8 cellular contexts compared by ENCODE assay signal in the genomic region with DNA sequence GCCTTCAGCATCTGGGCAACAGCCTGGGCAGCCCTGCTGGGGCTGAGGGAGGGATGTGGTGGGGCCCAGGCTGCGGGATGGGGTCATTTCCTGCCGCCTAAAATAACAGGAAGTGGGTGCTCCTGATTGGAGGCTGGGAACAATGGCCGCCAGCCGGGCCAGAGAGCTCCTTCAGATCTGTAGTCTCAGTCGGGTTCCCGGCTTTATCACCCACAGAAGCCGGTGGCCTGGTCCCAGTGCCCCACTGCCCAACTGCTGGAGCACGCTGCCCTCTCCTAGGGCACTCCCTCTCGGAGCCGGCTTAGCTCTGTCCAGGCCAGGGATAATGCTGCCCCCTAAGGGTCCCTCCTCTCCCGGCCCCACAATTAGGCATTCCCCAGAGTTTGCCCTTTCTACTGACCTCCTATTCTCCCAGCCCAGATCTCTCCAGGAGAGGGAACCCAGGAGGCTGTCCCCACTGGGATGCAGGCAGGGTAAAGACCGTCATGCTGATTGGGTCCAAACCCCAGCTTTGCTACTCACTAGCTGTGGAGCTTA. TPM values are rescaled to one million over a fixed set of nuclear protein-coding genes. Genes with fewer than 3 reads are reported as not detected.
DNase-seq lines count a peak whose midpoint lies in the region; ATAC-seq and TF ChIP-seq lines count a peak whose summit lies in the region.

No MANE protein-coding gene starts in this region.

- peak overlapping the region; percentile 70 for H2BK120ac ChIP-seq in trophoblast cell (ENCODE audit: insufficient read depth, low read length, poor library complexity)

- no peaks in the 10 kb centered on the region for H3K36me3 ChIP-seq in BJ (ENCODE audit: control insufficient read depth, insufficient read depth, low read length)
- peaks cover 15 to 21% of the 10 kb centered on the region in 2 experiments for H3K36me3 ChIP-seq in trophoblast cell (ENCODE audit: control insufficient read depth in 1 of 2, insufficient read depth in 2 of 2, low read length in 2 of 2)

- no peaks in the 10 kb centered on the region for H3K9me3 ChIP-seq in trophoblast cell (ENCODE audit: insufficient read depth, low read depth, low read length)

- peaks cover 18% of the 10 kb centered on the region for H3K79me1 ChIP-seq in trophoblast cell (ENCODE audit: low read length)

- H3K4me3 ChIP-seq in BJ (ENCODE audit: low read depth, low read length) (peak overlapping the region; percentile 43), trophoblast cell (ENCODE audit: low read depth, low read length) (no peak overlapping the region)

- H3K23ac ChIP-seq in trophoblast cell (ENCODE audit: low read length): no peak overlapping the region

- H4K91ac ChIP-seq in trophoblast cell (ENCODE audit: low read depth, low read length): peak overlapping the region; percentile 73

- H3K9ac ChIP-seq in trophoblast cell (ENCODE audit: low read length): peak overlapping the region; percentile 17

- DNase-seq in BJ (ENCODE audit: low read depth) (no peak), H4 (ENCODE audit: low spot score) (peak; percentile 75), SK-MEL-5 (ENCODE audit: low read depth, low spot score) (peak; percentile 60), cardiac septum (ENCODE audit: low spot score) (peak; percentile 84), trophoblast cell (no peak), HPDE6-E6E7 (ENCODE audit: extremely low spot score) (no peak)
- peak; percentile 77 for DNase-seq in activated naive CD8-positive, alpha-beta T cell treated with anti-CD3 and anti-CD28 coated beads, Interleukin-2, amount 10 ng/mL, durations not matched to agents 7 days and 5 days

- in situ Hi-C loops in SK-MEL-5 (cut with HindIII; ENCODE audit: low pct_unique_long_range_greater_than_20kb, low sequenced_read_pairs): no loop called here

- peak overlapping the region; percentile 79 for H4K8ac ChIP-seq in trophoblast cell (ENCODE audit: low read depth, low read length)

- H3K27me3 Mint-ChIP-seq in activated naive CD8-positive, alpha-beta T cell treated with anti-CD3 and anti-CD28 coated beads, Interleukin-2, amount 10 ng/mL, durations not matched to agents 7 days and 5 days: no peaks in the 10 kb centered on the region

- peak overlapping the region; percentile 91 for H3K27ac ChIP-seq in trophoblast cell (ENCODE audit: low read depth, low read length)

- H3K4me2 ChIP-seq in trophoblast cell (ENCODE audit: low read length): peak overlapping the region; percentile 15

- H3K79me2 ChIP-seq in trophoblast cell (ENCODE audit: control insufficient read depth, insufficient read depth, low read length, poor library complexity): peaks cover 47% of the 10 kb centered on the region

- CTCF ChIA-PET in BJ (lab: Yijun Ruan, JAX): interaction anchor here (0.8 to 4.4 kb wide), 10 partner anchors 9 to 124 kb away, joined by 3 to 33 read pairs (median 4); a partner anchor contains a TSS

- H3K4me1 Mint-ChIP-seq in activated naive CD8-positive, alpha-beta T cell treated with anti-CD3 and anti-CD28 coated beads, Interleukin-2, amount 10 ng/mL, durations not matched to agents 7 days and 5 days: peaks cover 65% of the 10 kb centered on the region

- no CpG with 5 or more reads among the region's 12 CpGs for WGBS in trophoblast cell (ENCODE audit: extremely low coverage, insufficient coverage, insufficient read length)

- H3K9me3 Mint-ChIP-seq in activated naive CD8-positive, alpha-beta T cell treated with anti-CD3 and anti-CD28 coated beads, Interleukin-2, amount 10 ng/mL, durations not matched to agents 7 days and 5 days: no peaks in the 10 kb centered on the region

- H2AK5ac ChIP-seq in trophoblast cell (ENCODE audit: low read length): peak overlapping the region; percentile 34

- intact Hi-C loops in cardiac septum (cut with DNase I): no loop called here

- TF ChIP-seq CTCF in BJ (IDR thresholded peaks at IDR 0.05; ENCODE audit: insufficient read depth, low read depth, low read length): peak; percentile 53

- H2AFZ ChIP-seq in trophoblast cell (ENCODE audit: insufficient read depth, low read length, poor library complexity): no peak overlapping the region

- ATAC-seq in activated naive CD8-positive, alpha-beta T cell treated with anti-CD3 and anti-CD28 coated beads, Interleukin-2, amount 10 ng/mL, durations not matched to agents 7 days and 5 days (ENCODE audit: low read depth): peak; percentile 43
- no peak for ATAC-seq in HG03196 (IDR thresholded peaks at IDR 0.05; ENCODE audit: unreplicated experiment)

- peak overlapping the region; percentile 59 for H3K14ac ChIP-seq in trophoblast cell (ENCODE audit: low read length)

- H3K4ac ChIP-seq in trophoblast cell (ENCODE audit: low read depth, low read length): peak overlapping the region; percentile 89

- H3K27me3 ChIP-seq in BJ (ENCODE audit: control insufficient read depth, insufficient read depth, low read length) (no peaks in the 10 kb centered on the region), trophoblast cell (ENCODE audit: insufficient read depth, low read length) (no peaks in the 10 kb centered on the region)

- H3K36me3 Mint-ChIP-seq in activated naive CD8-positive, alpha-beta T cell treated with anti-CD3 and anti-CD28 coated beads, Interleukin-2, amount 10 ng/mL, durations not matched to agents 7 days and 5 days: peaks cover 33% of the 10 kb centered on the region

- H3K27ac Mint-ChIP-seq in activated naive CD8-positive, alpha-beta T cell treated with anti-CD3 and anti-CD28 coated beads, Interleukin-2, amount 10 ng/mL, durations not matched to agents 7 days and 5 days: peak overlapping the region; percentile 97

- peak overlapping the region; percentile 5 for H4K12ac ChIP-seq in trophoblast cell (ENCODE audit: low read depth, low read length)

- POLR2A ChIA-PET in BJ (lab: Charles Lee): interaction anchor here (1.9 kb wide), 1 partner anchor 11 kb away, joined by 9 read pairs; a partner anchor contains a TSS
- POLR2A ChIA-PET in activated naive CD8-positive, alpha-beta T cell treated with anti-CD3 and anti-CD28 coated beads, Interleukin-2, amount 10 ng/mL, durations not matched to agents 7 days and 5 days (lab: Charles Lee): interaction anchor here (0.6 to 5.5 kb wide), 15 partner anchors 10 to 230 kb away, joined by 3 to 98 read pairs (median 4); a partner anchor contains a TSS

- H2BK12ac ChIP-seq in trophoblast cell (ENCODE audit: low read length): peak overlapping the region; percentile 46

- H2BK5ac ChIP-seq in trophoblast cell (ENCODE audit: low read depth, low read length, poor library complexity): peak overlapping the region; percentile 75

- H3K18ac ChIP-seq in trophoblast cell (ENCODE audit: low read length): peak overlapping the region; percentile 48

- peak overlapping the region; percentile 91 for H3K4me3 Mint-ChIP-seq in activated naive CD8-positive, alpha-beta T cell treated with anti-CD3 and anti-CD28 coated beads, Interleukin-2, amount 10 ng/mL, durations not matched to agents 7 days and 5 days

- peaks cover 34 to 42% of the 10 kb centered on the region in 2 experiments for H3K4me1 ChIP-seq in trophoblast cell (ENCODE audit: control insufficient read depth in 1 of 2, insufficient read depth in 2 of 2, low read length in 2 of 2)

RNA-seq across cellular contexts. Expression of a gene that starts 5.1 kb away (rescaled TPM):
- polyA plus RNA-seq in BJ (2011; rRNA removed): 20.7 and 33.7 TPM in 2 replicates
- polyA minus RNA-seq in BJ (2011; rRNA and poly(A)+ RNA removed): 31.7 and 38.6 TPM in 2 replicates
- total RNA-seq in H4 (2014; rRNA removed; shearing (Covaris generic)): 59.1 and 79.3 TPM in 2 replicates
- 43.2 and 45.8 TPM in 2 replicates for total RNA-seq in SK-MEL-5 (2014; rRNA removed; shearing (Covaris generic))
- polyA plus RNA-seq in SK-MEL-5 (2015; cell fraction: cytosol; rRNA removed): 90.0 and 109 TPM in 2 replicates
- polyA plus RNA-seq in SK-MEL-5 (2015; cell fraction: nucleus; rRNA removed): 52.1 and 68.9 TPM in 2 replicates
- 100 to 1,000 TPM; 234 to 237 TPM for total RNA-seq in activated naive CD8-positive, alpha-beta T cell treated with anti-CD3 and anti-CD28 coated beads, Interleukin-2, amount 10 ng/mL, durations not matched to agents 7 days and 5 days
- total RNA-seq in cardiac septum: 262 TPM
- polyA plus RNA-seq in trophoblast cell (2013): 96.6 and 97.6 TPM in 2 replicates

RNA-seq across cellular contexts. Expression of a gene that starts 11.7 kb away (rescaled TPM):
- 65.4 and 95.8 TPM in 2 replicates for polyA plus RNA-seq in BJ (2011; rRNA removed)
- 13.6 and 19.6 TPM in 2 replicates for polyA minus RNA-seq in BJ (2011; rRNA and poly(A)+ RNA removed)
- 105 and 110 TPM in 2 replicates for total RNA-seq in H4 (2014; rRNA removed; shearing (Covaris generic))
- 84.9 and 89.6 TPM in 2 replicates for total RNA-seq in SK-MEL-5 (2014; rRNA removed; shearing (Covaris generic))
- 69.2 and 104 TPM in 2 replicates for polyA plus RNA-seq in SK-MEL-5 (2015; cell fraction: cytosol; rRNA removed)
- polyA plus RNA-seq in SK-MEL-5 (2015; cell fraction: nucleus; rRNA removed): 50.3 and 56.6 TPM in 2 replicates
- total RNA-seq in activated naive CD8-positive, alpha-beta T cell treated with anti-CD3 and anti-CD28 coated beads, Interleukin-2, amount 10 ng/mL, durations not matched to agents 7 days and 5 days: 10 to 100 TPM; 51.7 to 52.5 TPM
- total RNA-seq in cardiac septum: 47.9 TPM
- polyA plus RNA-seq in trophoblast cell (2013): 62.9 and 66.9 TPM in 2 replicates

RNA-seq across cellular contexts. Expression of a gene that starts 36.0 kb away (rescaled TPM):
- 6.0 and 6.8 TPM in 2 replicates for polyA plus RNA-seq in BJ (2011; rRNA removed)
- polyA minus RNA-seq in BJ (2011; rRNA and poly(A)+ RNA removed): 2.6 and 6.4 TPM in 2 replicates
- total RNA-seq in H4 (2014; rRNA removed; shearing (Covaris generic)): 0.08 and 0.88 TPM in 2 replicates
- 0.11 TPM in 1 of 2 replicates, not detected in the other for total RNA-seq in SK-MEL-5 (2014; rRNA removed; shearing (Covaris generic))
- polyA plus RNA-seq in SK-MEL-5 (2015; cell fraction: cytosol; rRNA removed): 0.06 and 0.22 TPM in 2 replicates
- 0.35 TPM in 1 of 2 replicates, not detected in the other for polyA plus RNA-seq in SK-MEL-5 (2015; cell fraction: nucleus; rRNA removed)
- total RNA-seq in activated naive CD8-positive, alpha-beta T cell treated with anti-CD3 and anti-CD28 coated beads, Interleukin-2, amount 10 ng/mL, durations not matched to agents 7 days and 5 days: under 1 TPM; 0.17 to 0.19 TPM
- total RNA-seq in cardiac septum: 1.7 TPM
- polyA plus RNA-seq in trophoblast cell (2013): 0.25 and 0.27 TPM in 2 replicates

Comparison
In these comparisons a context has a peak if more than half of its experiments do, and no peak if none do; other contexts are left out.
1. DNase-seq: peak in H4 (single experiment), SK-MEL-5 (single experiment), activated naive CD8-positive, alpha-beta T cell treated with anti-CD3 and anti-CD28 coated beads, Interleukin-2, amount 10 ng/mL, durations not matched to agents 7 days and 5 days (single experiment) and cardiac septum (single experiment); none in BJ (single experiment), trophoblast cell (0 of 2) and HPDE6-E6E7 (single experiment).